Comparison of ENCODE assay signal across 8 cellular contexts in the genomic region with DNA sequence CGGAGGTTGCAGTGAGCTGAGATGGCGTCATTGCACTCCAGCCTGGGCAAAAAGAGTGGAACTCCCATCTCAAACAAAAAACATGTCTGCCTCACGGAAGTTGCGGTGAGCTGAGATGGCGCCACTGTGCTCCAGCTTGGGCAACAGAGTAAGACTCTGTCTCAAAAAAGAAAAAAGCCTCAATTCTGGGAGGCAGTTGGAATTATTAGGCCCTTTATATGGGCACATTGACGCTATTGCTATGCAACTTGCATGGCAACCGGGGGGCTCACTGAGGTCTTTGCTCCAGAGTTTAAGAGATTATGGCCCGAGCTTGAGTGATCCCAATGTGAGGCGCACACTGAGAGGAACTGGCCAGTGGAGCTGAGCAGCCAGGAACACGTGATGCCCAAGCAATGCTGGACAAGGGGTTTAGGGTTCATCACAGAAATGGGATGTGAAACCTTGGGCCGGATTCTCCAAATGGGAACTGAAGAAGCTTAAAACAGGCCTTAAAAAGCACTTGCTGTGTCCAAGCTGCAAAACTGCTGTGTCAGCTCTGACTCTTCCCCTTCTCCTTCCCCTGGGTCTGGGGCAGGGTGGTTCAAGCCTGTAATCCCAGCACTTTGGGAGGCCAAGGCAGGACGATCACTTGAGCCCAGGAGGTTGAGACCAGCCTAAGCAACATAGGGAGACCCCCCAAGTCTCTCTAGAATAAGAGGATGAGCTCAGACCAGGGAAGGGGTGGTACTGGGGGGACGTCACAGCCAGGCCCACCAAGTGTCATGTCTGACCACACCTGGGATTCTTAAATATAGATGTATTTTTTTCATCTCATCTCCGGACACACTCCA. TPM values are rescaled to one million over a fixed set of nuclear protein-coding genes. Genes with fewer than 3 reads are reported as not detected.
DNase-seq lines count a peak whose midpoint lies in the region; TF ChIP-seq lines count a peak whose summit lies in the region.

No MANE protein-coding gene starts in this region.

- peak overlapping the region; percentile 98 for H3K4me3 Mint-ChIP-seq in T-helper 1 cell treated with Interleukin-12 subunit alpha and Interleukin-12 subunit beta and Interleukin-4 antibody, amounts not matched to agents 30 μg/mL and 1 μg/mL, for 36 hours
- H3K4me3 Mint-ChIP-seq in progenitor cell of endocrine pancreas (ENCODE audit: low read depth), result peak overlapping the region; percentile 100

- H3K27ac ChIP-seq in RWPE1, result peak overlapping the region; percentile 95

- H3K4me1 Mint-ChIP-seq in T-helper 1 cell treated with Interleukin-12 subunit alpha and Interleukin-12 subunit beta and Interleukin-4 antibody, amounts not matched to agents 30 μg/mL and 1 μg/mL, for 36 hours (ENCODE audit: low read depth), result peaks cover 33% of the 10 kb centered on the region
- H3K4me1 Mint-ChIP-seq in progenitor cell of endocrine pancreas (ENCODE audit: low read depth), result peaks cover 31% of the 10 kb centered on the region

- TF ChIP-seq CTCF in RWPE1 (conservative IDR thresholded peaks at IDR 0.05; ENCODE audit: low read depth) (no peak), fibroblast of mammary gland (conservative IDR thresholded peaks at IDR 0.05; ENCODE audit: control insufficient read depth, insufficient read depth, low read depth, low read length) (no peak), progenitor cell of endocrine pancreas (IDR thresholded peaks at IDR 0.05; ENCODE audit: unreplicated experiment) (no peak)

- no peaks in the 10 kb centered on the region for H3K27me3 Mint-ChIP-seq in T-helper 1 cell treated with Interleukin-12 subunit alpha and Interleukin-12 subunit beta and Interleukin-4 antibody, amounts not matched to agents 30 μg/mL and 1 μg/mL, for 36 hours (ENCODE audit: low read depth)
- H3K27me3 Mint-ChIP-seq in progenitor cell of endocrine pancreas, result no peaks in the 10 kb centered on the region

- no peaks in the 10 kb centered on the region for H3K9me3 Mint-ChIP-seq in T-helper 1 cell treated with Interleukin-12 subunit alpha and Interleukin-12 subunit beta and Interleukin-4 antibody, amounts not matched to agents 30 μg/mL and 1 μg/mL, for 36 hours
- no peaks in the 10 kb centered on the region for H3K9me3 Mint-ChIP-seq in progenitor cell of endocrine pancreas (ENCODE audit: low read depth)

- DNase-seq in T-helper 1 cell, result no peak
- DNase-seq in RWPE1 (ENCODE audit: low spot score), result no peak
- peak; percentile 76 for DNase-seq in fibroblast of mammary gland (ENCODE audit: low read depth)
- no peak for DNase-seq in progenitor cell of endocrine pancreas (ENCODE audit: low spot score, unreplicated experiment)
- DNase-seq in AG08395 (ENCODE audit: low spot score), result no peak
- no peak for DNase-seq in NCI-H1092 (lab: John Stamatoyannopoulos, UW)
- DNase-seq in NCI-H446 (lab: John Stamatoyannopoulos, UW), result no peak

- POLR2A ChIA-PET in RWPE1 (lab: Yijun Ruan, JAX; ENCODE audit: low non-redundant PET), result interaction anchor here (0.5 to 1.7 kb wide), 5 partner anchors 9 to 100 kb away, joined by 3 to 6 read pairs (median 3); a partner anchor contains a TSS

- peaks cover 30% of the 10 kb centered on the region for H3K36me3 Mint-ChIP-seq in T-helper 1 cell treated with Interleukin-12 subunit alpha and Interleukin-12 subunit beta and Interleukin-4 antibody, amounts not matched to agents 30 μg/mL and 1 μg/mL, for 36 hours (ENCODE audit: low read depth)
- H3K36me3 Mint-ChIP-seq in progenitor cell of endocrine pancreas (ENCODE audit: insufficient read depth), result peaks cover 25% of the 10 kb centered on the region

- H3K4me3 ChIP-seq in fibroblast of mammary gland (ENCODE audit: control insufficient read depth, low read depth, low read length), result no peak overlapping the region

- CTCF ChIA-PET in RWPE1 (lab: Yijun Ruan, JAX), result no interaction called here

- peak overlapping the region; percentile 6 for H3K27ac Mint-ChIP-seq in T-helper 1 cell treated with Interleukin-12 subunit alpha and Interleukin-12 subunit beta and Interleukin-4 antibody, amounts not matched to agents 30 μg/mL and 1 μg/mL, for 36 hours
- peak overlapping the region; percentile 98 for H3K27ac Mint-ChIP-seq in progenitor cell of endocrine pancreas

RNA-seq across cellular contexts. Expression of a gene that starts 2.5 kb away (rescaled TPM):
- 2,544 and 2,716 TPM in 2 replicates for total RNA-seq in progenitor cell of endocrine pancreas

RNA-seq across cellular contexts. Expression of a gene that starts 12.9 kb away (rescaled TPM):
- total RNA-seq in progenitor cell of endocrine pancreas, result 141 and 153 TPM in 2 replicates

RNA-seq across cellular contexts. Expression of a gene that starts 25.5 kb away (rescaled TPM):
- total RNA-seq in progenitor cell of endocrine pancreas, result 57.4 and 65.8 TPM in 2 replicates

RNA-seq across cellular contexts. Expression of a gene that starts 26.1 kb away (rescaled TPM):
- 81.5 and 83.0 TPM in 2 replicates for total RNA-seq in progenitor cell of endocrine pancreas

RNA-seq across cellular contexts. Expression of a gene that starts 34.1 kb away (rescaled TPM):
- 1.1 and 1.8 TPM in 2 replicates for total RNA-seq in progenitor cell of endocrine pancreas
